Comparison of ENCODE assay signal across 19 cellular contexts in genomic region chr16:3866703-3867431, GRCh38.
"Had no signal": no experiment of that assay in that cellular context is flagged by ENCODE, and none has a peak within 500 bp of the region (broad histone marks: within the 10 kb centered on the region; RNA-seq: fewer than 3 reads in every experiment).

No MANE protein-coding gene starts in this region.

- H3K9me3 Mint-ChIP-seq: dendritic cell treated with granulocyte-macrophage colony-stimulating factor and Interleukin-4, amounts not matched to agents 40 ng/mL and 50 ng/mL, for 4 days; nephron progenitor cell; stimulated activated effector memory CD8-positive, alpha-beta T cell treated with anti-CD3 and anti-CD28 coated beads, Interleukin-12 subunit alpha, Interleukin-12 subunit beta, amount 100 ng/mL, for 72 hours; T-helper 2 cell treated with Interferon-gamma antibody and Interleukin-4, amounts not matched to agents 5 μg/mL and 100 μg/mL, for 36 hours had no signal

- H3K9me3 ChIP-seq: breast epithelium, tibial nerve, uterus had no signal

- H3K4me3 ChIP-seq: breast epithelium, tibial nerve, uterus had no signal

- H3K27me3 Mint-ChIP-seq: dendritic cell treated with granulocyte-macrophage colony-stimulating factor and Interleukin-4, amounts not matched to agents 40 ng/mL and 50 ng/mL, for 4 days had no signal

- ATAC-seq: activated CD4-positive, CD25-positive, alpha-beta regulatory T cell treated with anti-CD3 and anti-CD28 coated beads, Interleukin-2, amount 50 U/mL, for 24 hours; stimulated activated effector memory CD8-positive, alpha-beta T cell treated with anti-CD3 and anti-CD28 coated beads, Interleukin-12 subunit alpha, Interleukin-12 subunit beta, amount 100 ng/mL, for 72 hours had no signal

- H3K27ac ChIP-seq: breast epithelium, tibial nerve, uterus had no signal

- H3K27me3 ChIP-seq: breast epithelium, tibial nerve, uterus had no signal

- DNase-seq: activated CD4-positive, alpha-beta T cell treated with anti-CD3 and anti-CD28 coated beads, Interleukin-2, amount 50 U/mL, for 4 hours; activated effector memory CD4-positive, alpha-beta T cell treated with anti-CD3 and anti-CD28 coated beads, Interleukin-2, amount 50 U/mL, for 16 hours; activated T-cell treated with anti-CD3 and anti-CD28 coated beads, Interleukin-2, amount 50 U/mL, for 48 hours; anterior cingulate cortex; effector memory CD4-positive, alpha-beta T cell; foreskin fibroblast; glutamatergic neuron; kidney glomerular epithelial cell; mesendoderm; nephron progenitor cell; stimulated activated CD4-positive, alpha-beta T cell treated with anti-CD3 and anti-CD28 coated beads, Interleukin-12 subunit alpha, Interleukin-12 subunit beta, amount 100 ng/mL, for 4 hours; stimulated activated CD4-positive, alpha-beta T cell treated with anti-CD3 and anti-CD28 coated beads, Interleukin-2, amount 100 ng/mL, for 24 hours; uterus had no signal

- H3K36me3 ChIP-seq: breast epithelium, tibial nerve, uterus had no signal

- H3K27ac Mint-ChIP-seq: dendritic cell treated with granulocyte-macrophage colony-stimulating factor and Interleukin-4, amounts not matched to agents 40 ng/mL and 50 ng/mL, for 4 days; nephron progenitor cell; stimulated activated effector memory CD8-positive, alpha-beta T cell treated with anti-CD3 and anti-CD28 coated beads, Interleukin-12 subunit alpha, Interleukin-12 subunit beta, amount 100 ng/mL, for 72 hours; T-helper 2 cell treated with Interferon-gamma antibody and Interleukin-4, amounts not matched to agents 5 μg/mL and 100 μg/mL, for 36 hours had no signal

- H3K4me3 Mint-ChIP-seq: dendritic cell treated with granulocyte-macrophage colony-stimulating factor and Interleukin-4, amounts not matched to agents 40 ng/mL and 50 ng/mL, for 4 days; nephron progenitor cell; stimulated activated effector memory CD8-positive, alpha-beta T cell treated with anti-CD3 and anti-CD28 coated beads, Interleukin-12 subunit alpha, Interleukin-12 subunit beta, amount 100 ng/mL, for 72 hours; T-helper 2 cell treated with Interferon-gamma antibody and Interleukin-4, amounts not matched to agents 5 μg/mL and 100 μg/mL, for 36 hours had no signal
